Comparison of ENCODE assay signal across 20 cellular contexts in the genomic region with DNA sequence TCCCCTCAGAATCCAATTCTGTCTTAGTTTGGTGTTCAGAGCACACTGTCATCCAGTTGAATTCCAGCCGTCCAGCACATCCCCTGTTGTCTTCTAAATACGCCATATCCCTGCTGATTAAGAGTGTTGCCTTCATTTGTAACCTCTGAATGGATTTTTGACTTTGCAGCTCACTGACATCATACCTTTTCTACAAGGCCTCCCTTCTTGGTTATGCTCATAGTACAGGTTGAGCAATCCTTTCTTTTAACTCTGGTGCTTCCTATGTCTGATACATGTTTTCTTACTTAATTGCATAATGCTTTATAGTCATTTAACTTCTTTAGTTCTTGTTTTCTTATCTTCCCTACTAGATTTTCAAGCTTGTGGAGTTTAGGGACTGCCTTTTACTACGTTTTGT. TPM values are rescaled to one million over a fixed set of nuclear protein-coding genes. Genes with fewer than 3 reads are reported as not detected.
"Had no signal": no experiment of that assay in that cellular context is flagged by ENCODE, and none has a peak within 500 bp of the region (broad histone marks: within the 10 kb centered on the region; RNA-seq: fewer than 3 reads in every experiment).

No MANE protein-coding gene starts in this region.

- H3K27ac Mint-ChIP-seq: activated naive CD4-positive, alpha-beta T cell treated with anti-CD3 and anti-CD28 coated beads for 36 hours; nephron; stimulated activated naive CD8-positive, alpha-beta T cell treated with anti-CD3 and anti-CD28 coated beads, Interleukin-15, Interleukin-2, amounts not matched to agents 100 ng/mL and 50 ng/mL, for 24 hours had no signal

- H3K4me3 ChIP-seq: colonic mucosa, esophagus squamous epithelium, spleen, suprapubic skin had no signal

- H3K4me3 Mint-ChIP-seq: activated naive CD4-positive, alpha-beta T cell treated with anti-CD3 and anti-CD28 coated beads for 36 hours; nephron; stimulated activated naive CD8-positive, alpha-beta T cell treated with anti-CD3 and anti-CD28 coated beads, Interleukin-15, Interleukin-2, amounts not matched to agents 100 ng/mL and 50 ng/mL, for 24 hours had no signal

- H3K9me3 ChIP-seq: colonic mucosa, esophagus squamous epithelium, spleen, suprapubic skin had no signal

- H3K27me3 Mint-ChIP-seq: stimulated activated naive CD8-positive, alpha-beta T cell treated with anti-CD3 and anti-CD28 coated beads, Interleukin-15, Interleukin-2, amounts not matched to agents 100 ng/mL and 50 ng/mL, for 24 hours had no signal

- ATAC-seq: foreskin keratinocyte, sciatic nerve had no signal

- DNase-seq: activated CD4-positive, alpha-beta T cell treated with anti-CD3 and anti-CD28 coated beads, Interleukin-2, amount 50 U/mL, for 1 hour; activated CD8-positive, alpha-beta memory T cell treated with anti-CD3 and anti-CD28 coated beads for 24 hours; activated naive CD4-positive, alpha-beta T cell treated with anti-CD3 and anti-CD28 coated beads for 36 hours; caudate nucleus; colonic mucosa; esophagus squamous epithelium; foreskin keratinocyte; glutamatergic neuron; kidney glomerular epithelial cell; spleen; trophoblast cell had no signal

- H3K4me1 Mint-ChIP-seq: nephron had no signal

- H3K27ac ChIP-seq: colonic mucosa, esophagus squamous epithelium, foreskin keratinocyte, suprapubic skin had no signal

- H3K4me1 ChIP-seq: colonic mucosa, esophagus squamous epithelium, foreskin keratinocyte, suprapubic skin had no signal

- H3K9me3 Mint-ChIP-seq: activated naive CD4-positive, alpha-beta T cell treated with anti-CD3 and anti-CD28 coated beads for 36 hours; nephron; stimulated activated naive CD8-positive, alpha-beta T cell treated with anti-CD3 and anti-CD28 coated beads, Interleukin-15, Interleukin-2, amounts not matched to agents 100 ng/mL and 50 ng/mL, for 24 hours had no signal

- H3K27me3 ChIP-seq: colonic mucosa, esophagus squamous epithelium, foreskin keratinocyte, spleen, suprapubic skin had no signal

RNA-seq across cellular contexts. Expression of a gene that starts 57.8 kb away (rescaled TPM):
- total RNA-seq: activated naive CD4-positive, alpha-beta T cell treated with anti-CD3 and anti-CD28 coated beads for 36 hours; colonic mucosa; esophagus squamous epithelium; foreskin keratinocyte; lower leg skin; osteocyte; pulmonary artery endothelial cell; sciatic nerve; spleen; suprapubic skin; T-helper 2 cell treated with Interferon-gamma antibody and Interleukin-4, amounts not matched to agents 100 ng/mL and 5 ng/mL, for 36 hours had no signal
- polyA plus RNA-seq: adipose tissue, foreskin keratinocyte, spleen had no signal
